2 cellular contexts compared by ENCODE assay signal in genomic region chr15:44145495-44145894, GRCh38.
TF ChIP-seq lines count a peak whose summit lies in the region.

No MANE protein-coding gene starts in this region.

TF ChIP-seq in IMR-90, 13 proteins besides CTCF, POLR2A, EP300 and RAD21 (continued from another document):
- TF ChIP-seq, protein P1, sequence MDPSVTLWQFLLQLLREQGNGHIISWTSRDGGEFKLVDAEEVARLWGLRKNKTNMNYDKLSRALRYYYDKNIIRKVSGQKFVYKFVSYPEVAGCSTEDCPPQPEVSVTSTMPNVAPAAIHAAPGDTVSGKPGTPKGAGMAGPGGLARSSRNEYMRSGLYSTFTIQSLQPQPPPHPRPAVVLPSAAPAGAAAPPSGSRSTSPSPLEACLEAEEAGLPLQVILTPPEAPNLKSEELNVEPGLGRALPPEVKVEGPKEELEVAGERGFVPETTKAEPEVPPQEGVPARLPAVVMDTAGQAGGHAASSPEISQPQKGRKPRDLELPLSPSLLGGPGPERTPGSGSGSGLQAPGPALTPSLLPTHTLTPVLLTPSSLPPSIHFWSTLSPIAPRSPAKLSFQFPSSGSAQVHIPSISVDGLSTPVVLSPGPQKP (IDR thresholded peaks at IDR 0.05; ENCODE audit: borderline replicate concordance, low read depth, low read length) = no peak
- TF ChIP-seq MAFK (IDR thresholded peaks at IDR 0.05; ENCODE audit: low read depth, low read length) (no peak), BHLHE40 (IDR thresholded peaks at IDR 0.05; ENCODE audit: low read depth, low read length) (no peak), CHD1 (IDR thresholded peaks at IDR 0.05; ENCODE audit: low read depth, low read length) (no peak), MXI1 (IDR thresholded peaks at IDR 0.05; ENCODE audit: borderline replicate concordance, low read depth, low read length) (no peak), SMC3 (IDR thresholded peaks at IDR 0.05; ENCODE audit: low read depth, low read length) (no peak), RCOR1 (IDR thresholded peaks at IDR 0.05; ENCODE audit: insufficient replicate concordance, low read length) (no peak), MAZ (IDR thresholded peaks at IDR 0.05; ENCODE audit: borderline replicate concordance, low read depth, low read length) (no peak), RFX5 (IDR thresholded peaks at IDR 0.05; ENCODE audit: low read depth, low read length) (no peak), CEBPB (IDR thresholded peaks at IDR 0.05; ENCODE audit: low read depth, low read length) (no peak), FOS (IDR thresholded peaks at IDR 0.05; ENCODE audit: low read depth, low read length) (no peak)

TF ChIP-seq in SK-N-SH treated with all-trans-retinoic acid at 6 μM for 48 hours, 23 proteins besides CTCF, POLR2A, EP300 and RAD21 (continued from another document):
- TF ChIP-seq POU6F1 (CRISPR knock-in tag; IDR thresholded peaks at IDR 0.05; ENCODE audit: borderline replicate concordance, low read depth) (no peak), BACH2 (CRISPR knock-in tag; IDR thresholded peaks at IDR 0.05; ENCODE audit: borderline replicate concordance) (no peak), ZNF70 (CRISPR knock-in tag; IDR thresholded peaks at IDR 0.05) (no peak), TOX (CRISPR knock-in tag; IDR thresholded peaks at IDR 0.05; ENCODE audit: borderline replicate concordance) (no peak), GLIS3 (CRISPR knock-in tag; IDR thresholded peaks at IDR 0.05) (no peak), CSRNP3 (CRISPR knock-in tag; IDR thresholded peaks at IDR 0.05) (no peak), RARB (CRISPR knock-in tag; IDR thresholded peaks at IDR 0.05) (no peak), ZNF565 (CRISPR knock-in tag; conservative IDR thresholded peaks at IDR 0.05; ENCODE audit: low read depth) (no peak), CSDC2 (CRISPR knock-in tag; IDR thresholded peaks at IDR 0.05) (no peak)
- TF ChIP-seq, protein P2, sequence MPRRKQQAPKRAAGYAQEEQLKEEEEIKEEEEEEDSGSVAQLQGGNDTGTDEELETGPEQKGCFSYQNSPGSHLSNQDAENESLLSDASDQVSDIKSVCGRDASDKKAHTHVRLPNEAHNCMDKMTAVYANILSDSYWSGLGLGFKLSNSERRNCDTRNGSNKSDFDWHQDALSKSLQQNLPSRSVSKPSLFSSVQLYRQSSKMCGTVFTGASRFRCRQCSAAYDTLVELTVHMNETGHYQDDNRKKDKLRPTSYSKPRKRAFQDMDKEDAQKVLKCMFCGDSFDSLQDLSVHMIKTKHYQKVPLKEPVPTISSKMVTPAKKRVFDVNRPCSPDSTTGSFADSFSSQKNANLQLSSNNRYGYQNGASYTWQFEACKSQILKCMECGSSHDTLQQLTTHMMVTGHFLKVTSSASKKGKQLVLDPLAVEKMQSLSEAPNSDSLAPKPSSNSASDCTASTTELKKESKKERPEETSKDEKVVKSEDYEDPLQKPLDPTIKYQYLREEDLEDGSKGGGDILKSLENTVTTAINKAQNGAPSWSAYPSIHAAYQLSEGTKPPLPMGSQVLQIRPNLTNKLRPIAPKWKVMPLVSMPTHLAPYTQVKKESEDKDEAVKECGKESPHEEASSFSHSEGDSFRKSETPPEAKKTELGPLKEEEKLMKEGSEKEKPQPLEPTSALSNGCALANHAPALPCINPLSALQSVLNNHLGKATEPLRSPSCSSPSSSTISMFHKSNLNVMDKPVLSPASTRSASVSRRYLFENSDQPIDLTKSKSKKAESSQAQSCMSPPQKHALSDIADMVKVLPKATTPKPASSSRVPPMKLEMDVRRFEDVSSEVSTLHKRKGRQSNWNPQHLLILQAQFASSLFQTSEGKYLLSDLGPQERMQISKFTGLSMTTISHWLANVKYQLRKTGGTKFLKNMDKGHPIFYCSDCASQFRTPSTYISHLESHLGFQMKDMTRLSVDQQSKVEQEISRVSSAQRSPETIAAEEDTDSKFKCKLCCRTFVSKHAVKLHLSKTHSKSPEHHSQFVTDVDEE (CRISPR knock-in tag; IDR thresholded peaks at IDR 0.05) = no peak
